ENCODE assay signal across 8 cellular contexts in the genomic region with DNA sequence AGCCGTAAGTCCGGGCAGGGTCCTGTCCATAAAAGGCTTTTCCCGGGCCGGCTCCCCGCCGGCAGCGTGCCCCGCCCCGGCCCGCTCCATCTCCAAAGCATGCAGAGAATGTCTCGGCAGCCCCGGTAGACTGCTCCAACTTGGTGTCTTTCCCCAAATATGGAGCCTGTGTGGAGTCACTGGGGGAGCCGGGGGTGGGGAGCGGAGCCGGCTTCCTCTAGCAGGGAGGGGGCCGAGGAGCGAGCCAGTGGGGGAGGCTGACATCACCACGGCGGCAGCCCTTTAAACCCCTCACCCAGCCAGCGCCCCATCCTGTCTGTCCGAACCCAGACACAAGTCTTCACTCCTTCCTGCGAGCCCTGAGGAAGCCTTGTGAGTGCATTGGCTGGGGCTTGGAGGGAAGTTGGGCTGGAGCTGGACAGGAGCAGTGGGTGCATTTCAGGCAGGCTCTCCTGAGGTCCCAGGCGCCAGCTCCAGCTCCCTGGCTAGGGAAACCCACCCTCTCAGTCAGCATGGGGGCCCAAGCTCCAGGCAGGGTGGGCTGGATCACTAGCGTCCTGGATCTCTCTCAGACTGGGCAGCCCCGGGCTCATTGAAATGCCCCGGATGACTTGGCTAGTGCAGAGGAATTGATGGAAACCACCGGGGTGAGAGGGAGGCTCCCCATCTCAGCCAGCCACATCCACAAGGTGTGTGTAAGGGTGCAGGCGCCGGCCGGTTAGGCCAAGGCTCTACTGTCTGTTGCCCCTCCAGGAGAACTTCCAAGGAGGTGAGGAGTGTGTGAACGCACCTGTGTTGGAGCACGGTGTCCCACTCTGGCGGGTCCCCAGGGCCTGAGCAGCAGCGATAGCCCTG. TPM values are rescaled to one million over a fixed set of nuclear protein-coding genes. Genes with fewer than 3 reads are reported as not detected.
DNase-seq lines count a peak whose midpoint lies in the region; ATAC-seq and TF ChIP-seq lines count a peak whose summit lies in the region.

Gene TAGLN (plus strand): TSS at position 310 of the 855 bp plus-strand sequence. CDS start 3,644 bp downstream, outside the sequence.

- intact Hi-C loops in Caco-2 (cut with micrococcal nuclease; ENCODE audit: unreplicated experiment), result loop anchor here (1.0 to 2.0 kb wide), 2 partner anchors 21 to 28 kb away; partner anchors contain the start of gene SIDT2
- intact Hi-C loops in activated B cell treated with CpG ODN at 0.5 μM for 24 hours (cut with micrococcal nuclease), result no loop called here
- intact Hi-C loops in heart right ventricle (cut with DNase I), result loop anchor here in 1 of 10 donors (2.0 kb wide), 1 partner anchor 16 kb away; no protein-coding TSS in a partner anchor
- intact Hi-C loops in posterior vena cava (cut with DNase I), result no loop called here

- POLR2A ChIA-PET in Caco-2 (lab: Charles Lee), result interaction anchor here (0.9 to 1.6 kb wide), 2 partner anchors 21 to 55 kb away, joined by 3 to 6 read pairs; partner anchors contain the start of genes PAFAH1B2 and SIDT2
- POLR2A ChIA-PET in activated B cell treated with CpG ODN at 0.5 μM for 24 hours (lab: Charles Lee), result interaction anchor here (0.7 kb wide), 1 partner anchor 852 kb away, joined by 3 read pairs; no protein-coding TSS in a partner anchor

- H3K9me3 Mint-ChIP-seq in Caco-2 (ENCODE audit: unreplicated experiment) (no peaks in the 10 kb centered on the region), activated B cell treated with CpG ODN at 0.5 μM for 24 hours (no peaks in the 10 kb centered on the region)

- BruUV-seq in Caco-2 (replicated peaks; lab: Mats Ljungman, UMichigan), result TSS peak; percentile 59

- H3K4me1 ChIP-seq in Caco-2, result peaks cover 37% of the 10 kb centered on the region
- peaks cover 1 to 62% (median 31%) of the 10 kb centered on the region in 9 donors for H3K4me1 ChIP-seq in heart right ventricle

- H3K36me3 Mint-ChIP-seq in Caco-2 (ENCODE audit: insufficient read depth, unreplicated experiment) (peaks cover 42% of the 10 kb centered on the region), activated B cell treated with CpG ODN at 0.5 μM for 24 hours (ENCODE audit: low read depth) (peaks cover 57% of the 10 kb centered on the region)

- H3K27ac Mint-ChIP-seq in Caco-2 (ENCODE audit: unreplicated experiment) (peak within 1 kb of the TSS; percentile 86), activated B cell treated with CpG ODN at 0.5 μM for 24 hours (peak within 1 kb of the TSS; percentile 50)

- H3K27me3 ChIP-seq in Caco-2 (replicated peaks; ENCODE audit: control insufficient read depth, insufficient read depth, low read length), result no peaks in the 10 kb centered on the region
- H3K27me3 ChIP-seq in heart right ventricle, result no peaks in the 10 kb centered on the region

- peaks cover 34% of the 10 kb centered on the region for H3K4me1 Mint-ChIP-seq in Caco-2 (ENCODE audit: low read depth, unreplicated experiment)
- peaks cover 35% of the 10 kb centered on the region for H3K4me1 Mint-ChIP-seq in activated B cell treated with CpG ODN at 0.5 μM for 24 hours

- H3K4me3 Mint-ChIP-seq in Caco-2 (ENCODE audit: unreplicated experiment) (peak within 1 kb of the TSS; percentile 72), activated B cell treated with CpG ODN at 0.5 μM for 24 hours (no peak within 1 kb of the TSS)

- H3K9me3 ChIP-seq in Caco-2 (no peaks in the 10 kb centered on the region), heart right ventricle (no peaks in the 10 kb centered on the region)

- 17 to 19% methylated on average over 34 of the region's 34 CpGs for WGBS in heart right ventricle, 2 donors

- H3K27ac ChIP-seq in heart right ventricle, result peak within 1 kb of the TSS; percentile 70 to 92 (median 84)

- CTCF ChIA-PET in Caco-2 (lab: Charles Lee) (interaction anchor here (1.0 kb wide), 1 partner anchor 27 kb away, joined by 3 read pairs; no protein-coding TSS in a partner anchor), activated B cell treated with CpG ODN at 0.5 μM for 24 hours (lab: Charles Lee) (no interaction called here)

- H3K4me3 ChIP-seq in Caco-2 (ENCODE audit: low read depth, low read length) (peak within 1 kb of the TSS; percentile 20), heart right ventricle (peak within 1 kb of the TSS; percentile 10 to 65 (median 46))

- DNase-seq in Caco-2, result peak; percentile 89
- no peak for DNase-seq in activated B cell treated with CpG ODN at 0.5 μM for 24 hours
- DNase-seq in heart right ventricle, result peak; percentile 78 to 80
- peak; percentile 97 for DNase-seq in posterior vena cava (ENCODE audit: low spot score)
- DNase-seq in RPMI8226, result no peak
- no peak for DNase-seq in activated CD4-positive, alpha-beta T cell treated with anti-CD3 and anti-CD28 coated beads for 1 hour
- no peak for DNase-seq in NCI-H1105 treated with DMSO at 0.1 percent for 48 hours (lab: John Stamatoyannopoulos, UW)

- H3K27me3 Mint-ChIP-seq in Caco-2 (ENCODE audit: insufficient read depth, unreplicated experiment) (no peaks in the 10 kb centered on the region), activated B cell treated with CpG ODN at 0.5 μM for 24 hours (no peaks in the 10 kb centered on the region)

- H3K36me3 ChIP-seq in Caco-2 (ENCODE audit: control insufficient read depth, insufficient read depth, low read length) (no peaks in the 10 kb centered on the region), heart right ventricle (peaks cover 0 to 51% (median 10%) of the 10 kb centered on the region in 9 donors)

- no peak for ATAC-seq in activated B cell treated with CpG ODN at 0.5 μM for 24 hours (ENCODE audit: low read depth)
- ATAC-seq in heart right ventricle, result peak; percentile 69 to 87 (median 81)
- ATAC-seq in GM19455 (IDR thresholded peaks at IDR 0.05; ENCODE audit: unreplicated experiment), result no peak

- no peak for TF ChIP-seq CTCF in Caco-2 (IDR thresholded peaks at IDR 0.05; ENCODE audit: insufficient read depth in 1 of 2, low read depth in 1 of 2, low read length in 1 of 2, severe bottlenecking in 1 of 2, unreplicated experiment in 1 of 2)
- TF ChIP-seq CTCF in activated B cell treated with CpG ODN at 0.5 μM for 24 hours (IDR thresholded peaks at IDR 0.05), result no peak
- TF ChIP-seq CTCF in heart right ventricle (IDR thresholded peaks at IDR 0.05), result no peak

RNA-seq across cellular contexts. Expression of gene TAGLN, which starts in this region (rescaled TPM):
- 303 and 588 TPM in 2 replicates for total RNA-seq in Caco-2 (2022)
- total RNA-seq in activated B cell treated with CpG ODN at 0.5 μM for 24 hours, result 14.2 and 17.9 TPM in 2 replicates
- 100 to 1,000 TPM in 5 of 10 donors, 10 to 100 TPM in 5; 71.7 to 215 (median 99.9) TPM for total RNA-seq in heart right ventricle
- polyA plus RNA-seq in heart right ventricle, result 100 to 1,000 TPM; 319 to 883 TPM
- total RNA-seq in posterior vena cava, result 1,000 to 10,000 TPM; 5,409 to 9,264 TPM

Comparison
In these comparisons a context has a peak if more than half of its experiments do, and no peak if none do; other contexts are left out.
1. DNase-seq: peak in Caco-2 (2 of 2), heart right ventricle (2 of 2) and posterior vena cava (single experiment); none in activated B cell treated with CpG ODN at 0.5 μM for 24 hours (single experiment), RPMI8226 (single experiment), activated CD4-positive, alpha-beta T cell treated with anti-CD3 and anti-CD28 coated beads for 1 hour (single experiment) and NCI-H1105 treated with DMSO at 0.1 percent for 48 hours (single experiment).
2. ATAC-seq: peak in heart right ventricle (8 of 8); none in activated B cell treated with CpG ODN at 0.5 μM for 24 hours (single experiment) and GM19455 (single experiment).